In the genomic region with DNA sequence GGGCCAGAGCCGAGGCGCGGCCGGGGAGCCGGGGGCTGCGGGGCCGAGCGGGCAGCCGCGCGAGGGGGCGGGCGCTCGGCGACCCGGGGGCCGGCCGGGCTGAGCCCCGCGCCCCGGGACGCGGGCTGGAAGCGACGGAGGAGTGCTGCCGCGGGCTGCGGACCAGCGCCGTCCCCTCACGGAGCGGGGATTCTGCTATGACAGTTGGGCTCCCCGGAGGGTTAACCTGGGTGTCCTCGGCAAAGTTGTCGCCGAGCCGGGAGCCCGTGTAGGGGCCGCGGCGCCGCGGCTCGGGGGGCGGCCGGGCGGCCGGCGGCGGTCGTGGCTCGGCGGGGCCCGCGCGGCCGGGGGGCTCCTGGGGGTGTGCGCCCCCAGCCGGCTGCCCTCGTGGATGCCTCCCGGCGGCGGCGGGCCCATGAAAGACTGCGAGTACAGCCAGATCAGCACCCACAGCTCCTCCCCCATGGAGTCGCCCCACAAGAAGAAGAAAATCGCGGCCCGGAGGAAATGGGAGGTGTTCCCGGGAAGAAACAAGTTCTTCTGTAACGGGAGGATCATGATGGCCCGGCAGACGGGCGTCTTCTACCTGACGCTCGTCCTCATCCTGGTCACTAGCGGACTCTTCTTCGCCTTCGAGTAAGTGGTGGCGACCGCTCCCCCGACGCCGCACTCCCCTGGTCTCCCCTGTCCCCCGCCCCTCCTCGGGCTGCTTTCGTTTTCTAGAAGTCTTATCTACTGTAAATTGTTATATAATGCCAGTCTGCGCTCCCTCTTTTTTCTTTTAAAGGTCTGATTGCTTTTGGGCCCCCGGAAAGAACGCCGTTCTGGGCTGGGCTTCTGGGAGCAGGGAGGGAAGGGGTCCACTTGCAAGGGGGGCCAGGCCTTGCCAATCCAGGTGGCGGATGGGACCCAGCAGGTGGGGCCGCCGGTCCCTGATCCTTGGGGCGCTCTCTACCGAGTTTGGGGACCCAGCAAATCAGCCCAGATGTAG, we compare ENCODE assay signal across 8 cellular contexts. TPM values are rescaled to one million over a fixed set of nuclear protein-coding genes. Genes with fewer than 3 reads are reported as not detected.
A peak's percentile ranks its signal among the peaks of the same experiment; 100 is the strongest.
DNase-seq lines count a peak whose midpoint lies in the region; ATAC-seq and TF ChIP-seq lines count a peak whose summit lies in the region.

No MANE protein-coding gene starts in this region.

- peak overlapping the region; percentile 78 for H3K4me3 ChIP-seq in endodermal cell (ENCODE audit: low read length)

- no peaks in the 10 kb centered on the region for H3K9me3 ChIP-seq in endodermal cell (ENCODE audit: control insufficient read depth, low read length)

- H3K9ac ChIP-seq in endodermal cell (ENCODE audit: extremely low read depth, low read length, poor library complexity, severe bottlenecking) = no peak overlapping the region

- peaks cover 33% of the 10 kb centered on the region for H3K4me1 Mint-ChIP-seq in activated CD8-positive, alpha-beta memory T cell treated with anti-CD3 and anti-CD28 coated beads, Interleukin-2, amount 10 ng/mL, durations not matched to agents 7 days and 5 days
- peaks cover 8% of the 10 kb centered on the region for H3K4me1 Mint-ChIP-seq in endodermal cell
- peaks cover 24% of the 10 kb centered on the region for H3K4me1 Mint-ChIP-seq in mesothelial cell of epicardium

- no peak overlapping the region for H3K27ac ChIP-seq in endodermal cell (ENCODE audit: low read depth, low read length)

- peak overlapping the region; percentile 72 for H3K27ac Mint-ChIP-seq in activated CD8-positive, alpha-beta memory T cell treated with anti-CD3 and anti-CD28 coated beads, Interleukin-2, amount 10 ng/mL, durations not matched to agents 7 days and 5 days
- H3K27ac Mint-ChIP-seq in endodermal cell (no peak overlapping the region), mesothelial cell of epicardium (peak overlapping the region; percentile 60)

- H3K4me1 ChIP-seq in endodermal cell (ENCODE audit: control insufficient read depth, insufficient read depth, low read length) = no peaks in the 10 kb centered on the region

- H3K9me3 Mint-ChIP-seq in activated CD8-positive, alpha-beta memory T cell treated with anti-CD3 and anti-CD28 coated beads, Interleukin-2, amount 10 ng/mL, durations not matched to agents 7 days and 5 days (ENCODE audit: low read depth) = no peaks in the 10 kb centered on the region
- no peaks in the 10 kb centered on the region for H3K9me3 Mint-ChIP-seq in endodermal cell
- H3K9me3 Mint-ChIP-seq in mesothelial cell of epicardium = no peaks in the 10 kb centered on the region

- no peaks in the 10 kb centered on the region for H3K36me3 ChIP-seq in endodermal cell (ENCODE audit: control insufficient read depth, insufficient read depth, low read length)

- H3K27me3 Mint-ChIP-seq in activated CD8-positive, alpha-beta memory T cell treated with anti-CD3 and anti-CD28 coated beads, Interleukin-2, amount 10 ng/mL, durations not matched to agents 7 days and 5 days = peaks cover 2% of the 10 kb centered on the region
- peaks cover 27% of the 10 kb centered on the region for H3K27me3 Mint-ChIP-seq in endodermal cell (ENCODE audit: insufficient read depth)
- H3K27me3 Mint-ChIP-seq in mesothelial cell of epicardium (ENCODE audit: low read depth) = peaks cover 11% of the 10 kb centered on the region

- DNase-seq in DMS79 treated with DMSO at 0.1 percent for 48 hours (lab: John Stamatoyannopoulos, UW) = peak; percentile 23
- no peak for DNase-seq in DMS79 (lab: John Stamatoyannopoulos, UW)
- peak; percentile 25 for DNase-seq in NCI-H2171 (lab: John Stamatoyannopoulos, UW)
- peak; percentile 71 for DNase-seq in activated CD8-positive, alpha-beta memory T cell treated with anti-CD3 and anti-CD28 coated beads, Interleukin-2, amount 10 ng/mL, durations not matched to agents 7 days and 5 days
- DNase-seq in endodermal cell = peak; percentile 73
- peak in 1 of 2 experiments; percentile 55 for DNase-seq in mesothelial cell of epicardium (ENCODE audit: low spot score in 2 of 2, unreplicated experiment in 2 of 2)
- DNase-seq in stimulated activated CD8-positive, alpha-beta memory T cell treated with anti-CD3 and anti-CD28 coated beads, Interleukin-2, amount 100 ng/mL, for 48 hours (ENCODE audit: low read depth in 2 of 2) = peak; percentile 42 to 46

- H3K27me3 ChIP-seq in endodermal cell (ENCODE audit: control insufficient read depth, insufficient read depth, low read length, poor library complexity, severe bottlenecking) = peaks cover 24% of the 10 kb centered on the region

- TF ChIP-seq CTCF in endodermal cell (conservative IDR thresholded peaks at IDR 0.05) = no peak
- no peak for TF ChIP-seq CTCF in mesothelial cell of epicardium (IDR thresholded peaks at IDR 0.05; ENCODE audit: unreplicated experiment)

- peaks cover 11% of the 10 kb centered on the region for H3K36me3 Mint-ChIP-seq in activated CD8-positive, alpha-beta memory T cell treated with anti-CD3 and anti-CD28 coated beads, Interleukin-2, amount 10 ng/mL, durations not matched to agents 7 days and 5 days
- H3K36me3 Mint-ChIP-seq in endodermal cell (ENCODE audit: low read depth) = no peaks in the 10 kb centered on the region
- no peaks in the 10 kb centered on the region for H3K36me3 Mint-ChIP-seq in mesothelial cell of epicardium

- H3K4me3 Mint-ChIP-seq in activated CD8-positive, alpha-beta memory T cell treated with anti-CD3 and anti-CD28 coated beads, Interleukin-2, amount 10 ng/mL, durations not matched to agents 7 days and 5 days = peak overlapping the region; percentile 77
- H3K4me3 Mint-ChIP-seq in endodermal cell (peak overlapping the region; percentile 71), mesothelial cell of epicardium (peak overlapping the region; percentile 81)

- ATAC-seq in HG02642 (IDR thresholded peaks at IDR 0.05; ENCODE audit: poor library complexity, unreplicated experiment) = peak; percentile 29
- peak; percentile 20 for ATAC-seq in activated CD8-positive, alpha-beta memory T cell treated with anti-CD3 and anti-CD28 coated beads, Interleukin-2, amount 10 ng/mL, durations not matched to agents 7 days and 5 days

- WGBS in endodermal cell (ENCODE audit: insufficient coverage in 1 of 2, insufficient read length in 1 of 2), 2 experiments = 1 to 2% methylated on average over 19 to 96 of the region's 96 CpGs

- CTCF ChIA-PET in activated CD8-positive, alpha-beta memory T cell treated with anti-CD3 and anti-CD28 coated beads, Interleukin-2, amount 10 ng/mL, durations not matched to agents 7 days and 5 days (lab: Charles Lee) = interaction anchor here (1.0 kb wide), 1 partner anchor 77 kb away, joined by 3 read pairs; no protein-coding TSS in a partner anchor

RNA-seq across cellular contexts. Expression of a gene that starts 0.9 kb away (rescaled TPM):
- total RNA-seq in activated CD8-positive, alpha-beta memory T cell treated with anti-CD3 and anti-CD28 coated beads, Interleukin-2, amount 10 ng/mL, durations not matched to agents 7 days and 5 days = 10 to 100 TPM in 1 of 2 experiments, 1 to 10 TPM in 1; 7.9 to 32.7 TPM
- total RNA-seq in endodermal cell (1 to 10 TPM; 2.3 to 4.5 TPM), mesothelial cell of epicardium (10.4 to 11.3 TPM (median 10.5 TPM) in 3 replicates)
- 1.9 TPM for polyA plus RNA-seq in endodermal cell (2013, experiment 1 of 2)
- 2.4 TPM for polyA plus RNA-seq in endodermal cell (2013, experiment 2 of 2)

RNA-seq across cellular contexts. Expression of a gene that starts 58.6 kb away (rescaled TPM):
- 10 to 100 TPM; 10.3 to 14.1 TPM for total RNA-seq in activated CD8-positive, alpha-beta memory T cell treated with anti-CD3 and anti-CD28 coated beads, Interleukin-2, amount 10 ng/mL, durations not matched to agents 7 days and 5 days
- total RNA-seq in endodermal cell = 10 to 100 TPM; 10.8 to 11.7 TPM
- 9.6 TPM for polyA plus RNA-seq in endodermal cell (2013, experiment 1 of 2)
- 7.7 TPM for polyA plus RNA-seq in endodermal cell (2013, experiment 2 of 2)
- total RNA-seq in mesothelial cell of epicardium = 12.3 to 13.3 TPM (median 13.0 TPM) in 3 replicates
